In genomic region chr14:72916174-72916573, GRCh38 we compare ENCODE assay signal across 2 cellular contexts.
TF ChIP-seq lines count a peak whose summit lies in the region.

No MANE protein-coding gene starts in this region.

TF ChIP-seq in A549, 52 proteins besides CTCF, POLR2A, EP300 and RAD21 (continued from another document):
- TF ChIP-seq ESRRA (IDR thresholded peaks at IDR 0.05; ENCODE audit: borderline replicate concordance, low read length) (no peak), GATA3 (IDR thresholded peaks at IDR 0.05; ENCODE audit: borderline replicate concordance) (no peak), REST (IDR thresholded peaks at IDR 0.05) (no peak), CHD4 (IDR thresholded peaks at IDR 0.05; ENCODE audit: borderline replicate concordance) (no peak), FOXS1 (CRISPR knock-in tag; IDR thresholded peaks at IDR 0.05) (no peak), TFCP2L1 (CRISPR knock-in tag; IDR thresholded peaks at IDR 0.05) (no peak), HEYL (CRISPR knock-in tag; IDR thresholded peaks at IDR 0.05) (no peak), FOSB (CRISPR knock-in tag; IDR thresholded peaks at IDR 0.05) (no peak), ZSCAN20 (CRISPR knock-in tag; IDR thresholded peaks at IDR 0.05) (no peak)
- TF ChIP-seq, protein P1, sequence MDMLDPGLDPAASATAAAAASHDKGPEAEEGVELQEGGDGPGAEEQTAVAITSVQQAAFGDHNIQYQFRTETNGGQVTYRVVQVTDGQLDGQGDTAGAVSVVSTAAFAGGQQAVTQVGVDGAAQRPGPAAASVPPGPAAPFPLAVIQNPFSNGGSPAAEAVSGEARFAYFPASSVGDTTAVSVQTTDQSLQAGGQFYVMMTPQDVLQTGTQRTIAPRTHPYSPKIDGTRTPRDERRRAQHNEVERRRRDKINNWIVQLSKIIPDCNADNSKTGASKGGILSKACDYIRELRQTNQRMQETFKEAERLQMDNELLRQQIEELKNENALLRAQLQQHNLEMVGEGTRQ (IDR thresholded peaks at IDR 0.05), result no peak
- TF ChIP-seq, protein P2, sequence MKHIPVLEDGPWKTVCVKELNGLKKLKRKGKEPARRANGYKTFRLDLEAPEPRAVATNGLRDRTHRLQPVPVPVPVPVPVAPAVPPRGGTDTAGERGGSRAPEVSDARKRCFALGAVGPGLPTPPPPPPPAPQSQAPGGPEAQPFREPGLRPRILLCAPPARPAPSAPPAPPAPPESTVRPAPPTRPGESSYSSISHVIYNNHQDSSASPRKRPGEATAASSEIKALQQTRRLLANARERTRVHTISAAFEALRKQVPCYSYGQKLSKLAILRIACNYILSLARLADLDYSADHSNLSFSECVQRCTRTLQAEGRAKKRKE (CRISPR knock-in tag; IDR thresholded peaks at IDR 0.05; ENCODE audit: low read depth), result no peak

TF ChIP-seq in IMR-90, 13 proteins besides CTCF, POLR2A, EP300 and RAD21:
- no peak for TF ChIP-seq ELK1 (IDR thresholded peaks at IDR 0.05; ENCODE audit: borderline replicate concordance, low read depth, low read length)
- no peak for TF ChIP-seq RFX5 (IDR thresholded peaks at IDR 0.05; ENCODE audit: low read depth, low read length)
- no peak for TF ChIP-seq FOS (IDR thresholded peaks at IDR 0.05; ENCODE audit: low read depth, low read length)
- TF ChIP-seq MAZ (IDR thresholded peaks at IDR 0.05; ENCODE audit: borderline replicate concordance, low read depth, low read length), result no peak
